In genomic region chr10:43824934-43825333, GRCh38 we compare ENCODE assay signal across 12 cellular contexts.
DNase-seq lines count a peak whose midpoint lies in the region; ATAC-seq and TF ChIP-seq lines count a peak whose summit lies in the region.
"Had no signal": no experiment of that assay in that cellular context is flagged by ENCODE, and none has a peak within 500 bp of the region (broad histone marks: within the 10 kb centered on the region; RNA-seq: fewer than 3 reads in every experiment).

No MANE protein-coding gene starts in this region.

- H3K9me3 ChIP-seq in adrenal gland (replicated peaks in 1 of 3), result no peaks in the 10 kb centered on the region
- no peaks in the 10 kb centered on the region for H3K9me3 ChIP-seq in muscle layer of colon (ENCODE audit: low read length)
- H3K9me3 ChIP-seq in upper lobe of left lung, result no peaks in the 10 kb centered on the region
- H3K9me3 ChIP-seq: HAP-1 had no signal

- H3K27me3 Mint-ChIP-seq in glutamatergic neuron (ENCODE audit: unreplicated experiment), result no peaks in the 10 kb centered on the region

- no peak overlapping the region for H3K9ac ChIP-seq in muscle layer of colon (ENCODE audit: low read length)
- H3K9ac ChIP-seq: KMS-11 had no signal

- H3K36me3 ChIP-seq in adrenal gland (replicated peaks in 1 of 2) (no peaks in the 10 kb centered on the region), muscle layer of colon (ENCODE audit: insufficient read depth, low read length) (no peaks in the 10 kb centered on the region), upper lobe of left lung (no peaks in the 10 kb centered on the region)
- H3K36me3 ChIP-seq: HAP-1 had no signal

- TF ChIP-seq POLR2A in adrenal gland (IDR thresholded peaks at IDR 0.05) (no peak), upper lobe of left lung (IDR thresholded peaks at IDR 0.05) (no peak)

- no peaks in the 10 kb centered on the region for H3K4me1 Mint-ChIP-seq in glutamatergic neuron (ENCODE audit: low read depth, unreplicated experiment)

- WGBS in adrenal gland, 4 donors, result 38 to 51% (median 40%) methylated on average over 7 of the region's 7 CpGs
- WGBS in upper lobe of left lung, 2 donors, result 75 to 81% methylated on average over 7 of the region's 7 CpGs

- H3K4me3 Mint-ChIP-seq in glutamatergic neuron (ENCODE audit: unreplicated experiment), result no peak overlapping the region
- H3K4me3 Mint-ChIP-seq: CD8-positive, alpha-beta memory T cell had no signal

- no peak overlapping the region for H3K27ac Mint-ChIP-seq in glutamatergic neuron (ENCODE audit: unreplicated experiment)

- H3K4me3 ChIP-seq in adrenal gland (no peak overlapping the region), fibroblast of villous mesenchyme (ENCODE audit: low read depth, low read length) (no peak overlapping the region), muscle layer of colon (ENCODE audit: low read depth in 1 of 2, low read length in 2 of 2) (no peak overlapping the region), upper lobe of left lung (no peak overlapping the region)
- H3K4me3 ChIP-seq: HAP-1 had no signal

- ATAC-seq in upper lobe of left lung (ENCODE audit: low FRiP score in 2 of 2) (peak in 1 of 2 donors; percentile 90), GM19467 (IDR thresholded peaks at IDR 0.05; ENCODE audit: unreplicated experiment) (no peak)

- intact Hi-C loops in adrenal gland (cut with DNase I), result no loop called here

- TF ChIP-seq CTCF in adrenal gland (IDR thresholded peaks at IDR 0.05) (no peak), fibroblast of villous mesenchyme (IDR thresholded peaks at IDR 0.05; ENCODE audit: insufficient read depth, low read depth, low read length) (no peak), upper lobe of left lung (IDR thresholded peaks at IDR 0.05) (no peak), glutamatergic neuron (IDR thresholded peaks at IDR 0.05; ENCODE audit: partially characterized antibody, unreplicated experiment) (no peak)

- peak in 1 of 4 donors; percentile 23 for TF ChIP-seq EP300 in upper lobe of left lung (IDR thresholded peaks at IDR 0.05)

- peaks cover 7% of the 10 kb centered on the region for H3K9me3 Mint-ChIP-seq in glutamatergic neuron (ENCODE audit: unreplicated experiment)

- DNase-seq in adrenal gland (peak; percentile 27 to 86 (median 77)), fibroblast of villous mesenchyme (ENCODE audit: low read depth) (peak; percentile 89), upper lobe of left lung (no peak), glutamatergic neuron (no peak), NOMO-1 (lab: John Stamatoyannopoulos, UW; ENCODE audit: unreplicated experiment in 2 of 2) (no peak), T-helper 9 cell (no peak)
- DNase-seq: CD8-positive, alpha-beta memory T cell; kidney glomerular epithelial cell had no signal

- H3K27me3 ChIP-seq in adrenal gland (no peaks in the 10 kb centered on the region), muscle layer of colon (ENCODE audit: control insufficient read depth in 1 of 2, insufficient read depth in 2 of 2, low read length in 2 of 2) (no peaks in the 10 kb centered on the region), upper lobe of left lung (no peaks in the 10 kb centered on the region)

- H3K27ac ChIP-seq in adrenal gland (peak overlapping the region in 4 of 5 donors; percentile 34 to 69 (median 48)), muscle layer of colon (ENCODE audit: low read depth, low read length) (peak overlapping the region; percentile 3), upper lobe of left lung (peak overlapping the region in 3 of 4 donors; percentile 8 to 58 (median 37))
- H3K27ac ChIP-seq: KMS-11 had no signal

- H3K4me1 ChIP-seq in adrenal gland (replicated peaks in 1 of 2), result peaks cover 0 to 22% of the 10 kb centered on the region in 2 donors
- peaks cover 5% of the 10 kb centered on the region for H3K4me1 ChIP-seq in muscle layer of colon (ENCODE audit: insufficient read depth, low read length)
- no peaks in the 10 kb centered on the region for H3K4me1 ChIP-seq in upper lobe of left lung
- H3K4me1 ChIP-seq: HAP-1 had no signal

- H3K36me3 Mint-ChIP-seq in glutamatergic neuron (ENCODE audit: unreplicated experiment), result no peaks in the 10 kb centered on the region

Comparison
In these comparisons a context has a peak if more than half of its experiments do, and no peak if none do; other contexts are left out.
1. DNase-seq: peak in adrenal gland (7 of 7) and fibroblast of villous mesenchyme (single experiment); none in upper lobe of left lung (0 of 2), glutamatergic neuron (single experiment), NOMO-1 (0 of 2) and T-helper 9 cell (single experiment).
2. Peak in every context shown above with its lines, with median percentiles within 50 percentile points of each other: H3K27ac ChIP-seq.